Comparison of ENCODE assay signal across 10 cellular contexts in genomic region chr3:172958565-172958964, GRCh38.
"Had no signal": no experiment of that assay in that cellular context is flagged by ENCODE, and none has a peak within 500 bp of the region (broad histone marks: within the 10 kb centered on the region; RNA-seq: fewer than 3 reads in every experiment).

No MANE protein-coding gene starts in this region.

- FAIRE-seq: H1, H54 had no signal

- H2AFZ ChIP-seq: GM23248 had no signal

- H3K4me3 ChIP-seq: GM23248 had no signal

- H3K27ac ChIP-seq: GM23248, HL-60, KMS-11 had no signal

- DNase-seq: GM23248, H9, HCEC 1CT, HFFc6, IMR-90, KBM-7 had no signal

- H3K9ac ChIP-seq: GM23248, KMS-11 had no signal

- H3K4me2 ChIP-seq: KMS-11 had no signal
